Comparison of ENCODE assay signal across 1 cellular context in genomic region chr5:176536132-176536901, GRCh38.
TF ChIP-seq lines count a peak whose summit lies in the region.

No MANE protein-coding gene starts in this region.

TF ChIP-seq in HepG2, 621 proteins besides CTCF, POLR2A, EP300 and RAD21 (continued from another document and continues in another):
- TF ChIP-seq ARID5B (CRISPR knock-in tag; IDR thresholded peaks at IDR 0.05) (no peak), ZNF552 (CRISPR knock-in tag; IDR thresholded peaks at IDR 0.05; ENCODE audit: borderline replicate concordance) (no peak), ZHX2 (IDR thresholded peaks at IDR 0.05; ENCODE audit: low read depth) (0 out of 2 replicates have a peak, but pooled peaks have one; percentile 12), ZHX2 (CRISPR knock-in tag; IDR thresholded peaks at IDR 0.05; ENCODE audit: borderline replicate concordance) (no peak), ZNF747 (CRISPR knock-in tag; IDR thresholded peaks at IDR 0.05; ENCODE audit: borderline replicate concordance) (no peak), ZBTB1 (CRISPR knock-in tag; IDR thresholded peaks at IDR 0.05; ENCODE audit: borderline replicate concordance) (no peak), TMF1 (CRISPR knock-in tag; IDR thresholded peaks at IDR 0.05; ENCODE audit: low read depth) (0 out of 2 replicates have a peak, but pooled peaks have one; percentile 67), ZBTB46 (CRISPR knock-in tag; IDR thresholded peaks at IDR 0.05; ENCODE audit: borderline replicate concordance) (no peak), ZNF607 (CRISPR knock-in tag; IDR thresholded peaks at IDR 0.05; ENCODE audit: borderline replicate concordance) (no peak; the same call in 1 of the 2 replicates), CEBPB (IDR thresholded peaks at IDR 0.05; ENCODE audit: borderline replicate concordance, low read depth, low read length) (no peak), MTERF4 (CRISPR knock-in tag; IDR thresholded peaks at IDR 0.05) (no peak), ZNF879 (CRISPR knock-in tag; IDR thresholded peaks at IDR 0.05) (no peak), ZFP91 (CRISPR knock-in tag; IDR thresholded peaks at IDR 0.05; ENCODE audit: borderline replicate concordance) (peak; percentile 97), ZNF264 (CRISPR knock-in tag; IDR thresholded peaks at IDR 0.05) (0 out of 2 replicates have a peak, but pooled peaks have one; percentile 4), ARID3A (IDR thresholded peaks at IDR 0.05; ENCODE audit: low read depth, low read length) (no peak), BATF2 (CRISPR knock-in tag; IDR thresholded peaks at IDR 0.05) (no peak), KDM1A (CRISPR knock-in tag; IDR thresholded peaks at IDR 0.05) (no peak), DDIT3 (CRISPR knock-in tag; IDR thresholded peaks at IDR 0.05) (no peak), ZNF687 (CRISPR knock-in tag; IDR thresholded peaks at IDR 0.05) (peak; percentile 56), BORCS8-MEF2B (CRISPR knock-in tag; IDR thresholded peaks at IDR 0.05) (0 out of 2 replicates have a peak, but pooled peaks have one; percentile 26), ZIK1 (CRISPR knock-in tag; IDR thresholded peaks at IDR 0.05; ENCODE audit: borderline replicate concordance, low read depth) (no peak), TOPORS (CRISPR knock-in tag; IDR thresholded peaks at IDR 0.05) (0 out of 2 replicates have a peak, but pooled peaks have one; percentile 47), DBP (CRISPR knock-in tag; IDR thresholded peaks at IDR 0.05; ENCODE audit: not compliant biosample characterization) (no peak), PCBP1 (IDR thresholded peaks at IDR 0.05; ENCODE audit: borderline replicate concordance, low read depth, low read length) (peak; percentile 36; the same call in 1 of the 2 replicates), POLR2AphosphoS5 (IDR thresholded peaks at IDR 0.05; ENCODE audit: low read depth, low read length) (peak; percentile 33; the same call in 1 of the 2 replicates), POGK (CRISPR knock-in tag; conservative IDR thresholded peaks at IDR 0.05) (no peak), ZNF768 (CRISPR knock-in tag; IDR thresholded peaks at IDR 0.05) (no peak), FOXA3 (CRISPR knock-in tag; IDR thresholded peaks at IDR 0.05) (no peak), IKZF1 (IDR thresholded peaks at IDR 0.05) (no peak)
